ENCODE assay signal across 26 cellular contexts in genomic region chr11:13053255-13053917, GRCh38. TPM values are rescaled to one million over a fixed set of nuclear protein-coding genes. Genes with fewer than 3 reads are reported as not detected.
DNase-seq lines count a peak whose midpoint lies in the region; ATAC-seq and TF ChIP-seq lines count a peak whose summit lies in the region.
"Had no signal": no experiment of that assay in that cellular context is flagged by ENCODE, and none has a peak within 500 bp of the region (broad histone marks: within the 10 kb centered on the region; RNA-seq: fewer than 3 reads in every experiment).

No MANE protein-coding gene starts in this region.

- H4K20me1 ChIP-seq in SK-N-SH (ENCODE audit: insufficient read depth), result no peaks in the 10 kb centered on the region

- H2AFZ ChIP-seq in SK-N-SH (ENCODE audit: low read depth), result no peak overlapping the region

- CTCF ChIA-PET in SK-N-SH (lab: Yijun Ruan, JAX) (no interaction called here), RWPE1 (lab: Yijun Ruan, JAX) (no interaction called here)

- no peak for TF ChIP-seq EP300 in SK-N-SH (IDR thresholded peaks at IDR 0.05; ENCODE audit: borderline replicate concordance in 1 of 2, low read depth in 1 of 2, low read length in 1 of 2)

- H3F3A ChIP-seq in SK-N-SH (replicated peaks; ENCODE audit: insufficient read depth), result no peaks in the 10 kb centered on the region

- no peaks in the 10 kb centered on the region for H3K36me3 ChIP-seq in SK-N-SH (replicated peaks in 1 of 2; ENCODE audit: control insufficient read depth in 1 of 2, insufficient read depth in 2 of 2, low read length in 1 of 2)
- H3K36me3 ChIP-seq in thyroid gland, result no peaks in the 10 kb centered on the region
- no peaks in the 10 kb centered on the region for H3K36me3 ChIP-seq in HAP-1 (replicated peaks)
- H3K36me3 ChIP-seq: gastroesophageal sphincter, right atrium auricular region, SJCRH30, spleen had no signal

- TF ChIP-seq CTCF in SK-N-SH (IDR thresholded peaks at IDR 0.05) (no peak), fibroblast of mammary gland (conservative IDR thresholded peaks at IDR 0.05; ENCODE audit: control insufficient read depth, insufficient read depth, low read depth, low read length) (no peak), thyroid gland (IDR thresholded peaks at IDR 0.05) (no peak), RWPE1 (conservative IDR thresholded peaks at IDR 0.05; ENCODE audit: low read depth) (no peak)

- peaks cover 8% of the 10 kb centered on the region; the same call in 1 of the 2 replicates for H3K27me3 ChIP-seq in SK-N-SH (ENCODE audit: insufficient read depth)
- H3K27me3 ChIP-seq in thyroid gland, result no peaks in the 10 kb centered on the region
- H3K27me3 ChIP-seq in HAP-1 (ENCODE audit: low read depth), result 0 out of 2 replicates have a peak, but pooled peaks cover 3% of the 10 kb centered on the region
- H3K27me3 ChIP-seq: right atrium auricular region, SJCRH30 had no signal

- 46% methylated on average over 6 of the region's 6 CpGs for WGBS in SK-N-SH (ENCODE audit: low lambda C conversion rate)
- WGBS in thyroid gland, 2 donors, result 90 to 94% methylated on average over 5 to 6 of the region's 6 CpGs

- intact Hi-C loops in thyroid gland (cut with DNase I), result no loop called here

- H3K4me1 ChIP-seq in SK-N-SH (ENCODE audit: control insufficient read depth in 1 of 2, insufficient read depth in 2 of 2, low read depth in 1 of 2, low read length in 1 of 2) (no peaks in the 10 kb centered on the region; a peak in 1 of 4 replicates), thyroid gland (peaks cover 9 to 12% of the 10 kb centered on the region in 2 donors), HAP-1 (no peaks in the 10 kb centered on the region)
- H3K4me1 ChIP-seq: gastroesophageal sphincter, right atrium auricular region, SJCRH30, spleen had no signal

- no peak for DNase-seq in SK-N-SH
- DNase-seq in NCI-H69 (lab: John Stamatoyannopoulos, UW), result peak; percentile 28
- peak; percentile 7 for DNase-seq in fibroblast of mammary gland (ENCODE audit: low read depth)
- no peak for DNase-seq in thyroid gland
- DNase-seq in HAP-1 (ENCODE audit: low spot score in 2 of 2), result no peak
- DNase-seq in RWPE1 (ENCODE audit: low spot score), result no peak
- DNase-seq in islet precursor cell, result no peak
- DNase-seq: 8988T; activated CD4-positive, alpha-beta T cell treated with anti-CD3 and anti-CD28 coated beads, Interleukin-2, amount 50 U/mL, for 4 hours; activated CD8-positive, alpha-beta memory T cell treated with anti-CD3 and anti-CD28 coated beads, Interleukin-2, amount 50 U/mL, for 4 hours; COR-L47; erythroblast; H9; naive thymus-derived CD4-positive, alpha-beta T cell; NCI-H1105 treated with DMSO at 0.1 percent for 48 hours; NCI-H2081; NCI-H345; PC-3; SJCRH30; spleen; T-helper 2 cell had no signal

- TF ChIP-seq RAD21 in SK-N-SH (IDR thresholded peaks at IDR 0.05; ENCODE audit: low read length), result no peak

- POLR2A ChIA-PET in SK-N-SH (lab: Yijun Ruan, JAX) (no interaction called here), RWPE1 (lab: Yijun Ruan, JAX; ENCODE audit: low non-redundant PET) (no interaction called here)

- H3K9me3 ChIP-seq in SK-N-SH, result no peaks in the 10 kb centered on the region
- H3K9me3 ChIP-seq in thyroid gland, result no peaks in the 10 kb centered on the region
- H3K9me3 ChIP-seq in HAP-1, result no peaks in the 10 kb centered on the region
- H3K9me3 ChIP-seq: gastroesophageal sphincter, right atrium auricular region, SJCRH30, spleen had no signal

- no peak for TF ChIP-seq POLR2A in thyroid gland (IDR thresholded peaks at IDR 0.05)

- no peak overlapping the region for H3K4me3 ChIP-seq in SK-N-SH (ENCODE audit: low read depth in 2 of 2, low read length in 1 of 2)
- H3K4me3 ChIP-seq in fibroblast of mammary gland (ENCODE audit: control insufficient read depth, low read depth, low read length), result no peak overlapping the region
- no peak overlapping the region for H3K4me3 ChIP-seq in thyroid gland (replicated peaks in 1 of 3)
- no peak overlapping the region for H3K4me3 ChIP-seq in HAP-1
- H3K4me3 ChIP-seq: gastroesophageal sphincter, right atrium auricular region, SJCRH30, spleen had no signal

- no peaks in the 10 kb centered on the region for H3K79me2 ChIP-seq in SK-N-SH (ENCODE audit: insufficient read depth)

- in situ Hi-C loops in HAP-1 (cut with MboI; ENCODE audit: low sequenced_read_pairs), result no loop called here

- H3K9me2 ChIP-seq in SK-N-SH, result no peaks in the 10 kb centered on the region

- H3K27ac ChIP-seq in SK-N-SH (ENCODE audit: low read depth in 2 of 2, low read length in 1 of 2), result no peak overlapping the region
- peak overlapping the region in 2 of 3 donors; percentile 7 to 50 for H3K27ac ChIP-seq in thyroid gland
- H3K27ac ChIP-seq in RWPE1, result no peak overlapping the region
- H3K27ac ChIP-seq: gastroesophageal sphincter, right atrium auricular region, SJCRH30, spleen had no signal

- H3K9ac ChIP-seq in SK-N-SH, result no peak overlapping the region

- no peak overlapping the region for H3K4me2 ChIP-seq in SK-N-SH

- ATAC-seq in SK-N-SH treated with all-trans-retinoic acid at 6 μM for 48 hours, result no peak
- ATAC-seq: gastroesophageal sphincter; naive thymus-derived CD4-positive, alpha-beta T cell; PC-3 had no signal

TF ChIP-seq in SK-N-SH, 30 proteins besides CTCF, POLR2A, EP300 and RAD21:
- TF ChIP-seq, protein P1, sequence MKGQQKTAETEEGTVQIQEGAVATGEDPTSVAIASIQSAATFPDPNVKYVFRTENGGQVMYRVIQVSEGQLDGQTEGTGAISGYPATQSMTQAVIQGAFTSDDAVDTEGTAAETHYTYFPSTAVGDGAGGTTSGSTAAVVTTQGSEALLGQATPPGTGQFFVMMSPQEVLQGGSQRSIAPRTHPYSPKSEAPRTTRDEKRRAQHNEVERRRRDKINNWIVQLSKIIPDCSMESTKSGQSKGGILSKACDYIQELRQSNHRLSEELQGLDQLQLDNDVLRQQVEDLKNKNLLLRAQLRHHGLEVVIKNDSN (IDR thresholded peaks at IDR 0.05; ENCODE audit: borderline replicate concordance, low read depth), result peak; percentile 63; the same call in 1 of the 2 replicates
- TF ChIP-seq NRF1 (IDR thresholded peaks at IDR 0.05; ENCODE audit: low read depth, low read length), result no peak

TF ChIP-seq in SK-N-SH treated with all-trans-retinoic acid at 6 μM for 48 hours, 23 proteins besides CTCF, POLR2A, EP300 and RAD21:
- no peak for TF ChIP-seq ISL1 (CRISPR knock-in tag; IDR thresholded peaks at IDR 0.05)
- TF ChIP-seq SNAI2 (CRISPR knock-in tag; IDR thresholded peaks at IDR 0.05), result no peak
- no peak for TF ChIP-seq ZNF70 (CRISPR knock-in tag; IDR thresholded peaks at IDR 0.05)
- TF ChIP-seq, protein P2, sequence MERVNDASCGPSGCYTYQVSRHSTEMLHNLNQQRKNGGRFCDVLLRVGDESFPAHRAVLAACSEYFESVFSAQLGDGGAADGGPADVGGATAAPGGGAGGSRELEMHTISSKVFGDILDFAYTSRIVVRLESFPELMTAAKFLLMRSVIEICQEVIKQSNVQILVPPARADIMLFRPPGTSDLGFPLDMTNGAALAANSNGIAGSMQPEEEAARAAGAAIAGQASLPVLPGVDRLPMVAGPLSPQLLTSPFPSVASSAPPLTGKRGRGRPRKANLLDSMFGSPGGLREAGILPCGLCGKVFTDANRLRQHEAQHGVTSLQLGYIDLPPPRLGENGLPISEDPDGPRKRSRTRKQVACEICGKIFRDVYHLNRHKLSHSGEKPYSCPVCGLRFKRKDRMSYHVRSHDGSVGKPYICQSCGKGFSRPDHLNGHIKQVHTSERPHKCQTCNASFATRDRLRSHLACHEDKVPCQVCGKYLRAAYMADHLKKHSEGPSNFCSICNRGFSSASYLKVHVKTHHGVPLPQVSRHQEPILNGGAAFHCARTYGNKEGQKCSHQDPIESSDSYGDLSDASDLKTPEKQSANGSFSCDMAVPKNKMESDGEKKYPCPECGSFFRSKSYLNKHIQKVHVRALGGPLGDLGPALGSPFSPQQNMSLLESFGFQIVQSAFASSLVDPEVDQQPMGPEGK (CRISPR knock-in tag; IDR thresholded peaks at IDR 0.05; ENCODE audit: borderline replicate concordance), result no peak
- TF ChIP-seq OSR1 (CRISPR knock-in tag; IDR thresholded peaks at IDR 0.05), result no peak
- TF ChIP-seq ZNF8 (CRISPR knock-in tag; IDR thresholded peaks at IDR 0.05), result no peak
- TF ChIP-seq CSDC2 (CRISPR knock-in tag; IDR thresholded peaks at IDR 0.05), result no peak
- TF ChIP-seq TSHZ2 (CRISPR knock-in tag; IDR thresholded peaks at IDR 0.05), result no peak
- no peak for TF ChIP-seq ZFP30 (CRISPR knock-in tag; IDR thresholded peaks at IDR 0.05)
- no peak for TF ChIP-seq ARNTL (CRISPR knock-in tag; IDR thresholded peaks at IDR 0.05; ENCODE audit: borderline replicate concordance, low read depth)

RNA-seq across cellular contexts. Expression of gene RASSF10, which starts 44.3 kb away (rescaled TPM):
- not detected in 2 replicates for polyA plus RNA-seq in SK-N-SH (2012; rRNA removed)
- not detected in 2 replicates for polyA plus RNA-seq in SK-N-SH (2012; cell fraction: cytosol; rRNA removed)
- not detected in 2 replicates for polyA plus RNA-seq in SK-N-SH (2012; cell fraction: nucleus; rRNA removed)
- 1 to 10 TPM in 1 of 4 donors, under 1 TPM in 2, not detected in 1; 0.24 to 2.2 (median 0.54) TPM for total RNA-seq in thyroid gland
- total RNA-seq: activated T-helper 2 cell treated with anti-CD3 and anti-CD28 coated beads, Interferon-gamma antibody, Interleukin-2, Interleukin-4, amounts not matched to agents 10 μg/mL and 5 μg/mL and 100 μg/mL, durations not matched to agents 14 hours and 24 hours and 36 hours; naive thymus-derived CD4-positive, alpha-beta T cell; PC-3; spleen had no signal
- polyA plus RNA-seq: BJ; naive thymus-derived CD4-positive, alpha-beta T cell; spleen had no signal

Comparison
In these comparisons a context has a peak if more than half of its experiments do, and no peak if none do; other contexts are left out.
1. DNase-seq: peak in NCI-H69 (single experiment) and fibroblast of mammary gland (single experiment); none in SK-N-SH (single experiment), thyroid gland (0 of 2), HAP-1 (0 of 2), RWPE1 (single experiment) and islet precursor cell (single experiment).
2. H3K27ac ChIP-seq: peak in thyroid gland (2 of 3); none in SK-N-SH (0 of 2) and RWPE1 (single experiment).